In genomic region chr4:41541697-41542096, GRCh38 we compare ENCODE assay signal across 16 cellular contexts. TPM values are rescaled to one million over a fixed set of nuclear protein-coding genes. Genes with fewer than 3 reads are reported as not detected.
A peak's percentile ranks its signal among the peaks of the same experiment; 100 is the strongest.
DNase-seq lines count a peak whose midpoint lies in the region; ATAC-seq, FAIRE-seq and TF ChIP-seq lines count a peak whose summit lies in the region.
"Had no signal": no experiment of that assay in that cellular context is flagged by ENCODE, and none has a peak within 500 bp of the region (broad histone marks: within the 10 kb centered on the region; RNA-seq: fewer than 3 reads in every experiment).

No MANE protein-coding gene starts in this region.

- H3K4me1 ChIP-seq in H1 (replicated peaks in 1 of 4; ENCODE audit: control insufficient read depth in 3 of 4, insufficient read depth in 4 of 4, low read length in 3 of 4) = peaks cover 0 to 9% (median 0%) of the 10 kb centered on the region in 4 experiments; a peak in 1 of 7 replicates
- peaks cover 5 to 59% (median 39%) of the 10 kb centered on the region in 5 donors for H3K4me1 ChIP-seq in subcutaneous abdominal adipose tissue (ENCODE audit: control insufficient read depth in 5 of 5, insufficient read depth in 5 of 5, low read length in 5 of 5)
- no peaks in the 10 kb centered on the region for H3K4me1 ChIP-seq in A673 (ENCODE audit: insufficient read depth, low read length, poor library complexity, severe bottlenecking)
- H3K4me1 ChIP-seq: HAP-1 had no signal

- H3K27me3 Mint-ChIP-seq in natural killer cell (ENCODE audit: low read depth in 2 of 2) = no peaks in the 10 kb centered on the region

- no peak overlapping the region for H4K91ac ChIP-seq in H1 (replicated peaks; ENCODE audit: insufficient read length, low read length)

- in situ Hi-C loops in G401 (cut with HindIII; ENCODE audit: low sequenced_read_pairs) = no loop called here

- 0 out of 2 replicates have a peak overlapping the region, but pooled peaks have one; percentile 6 for H3K18ac ChIP-seq in H1 (ENCODE audit: extremely low read depth, low read length)

- H3K9me3 ChIP-seq in H1 (ENCODE audit: insufficient read depth in 2 of 2, low read depth in 1 of 2, low read length in 1 of 2) (no peaks in the 10 kb centered on the region), subcutaneous abdominal adipose tissue (ENCODE audit: control insufficient read depth in 5 of 5, low read length in 5 of 5) (no peaks in the 10 kb centered on the region), A673 (ENCODE audit: low read depth, low read length, poor library complexity, severe bottlenecking) (no peaks in the 10 kb centered on the region)
- H3K9me3 ChIP-seq: BLaER1 treated with 17β-estradiol and CSF1 and Interleukin-3, amounts not matched to agents 10 nM and 100 nM; HAP-1 had no signal

- H3K27ac Mint-ChIP-seq in natural killer cell = no peak overlapping the region
- H3K27ac Mint-ChIP-seq: activated T-cell treated with anti-CD3 and anti-CD28 coated beads, Interleukin-2, amount 50 U/mL, for 24 hours had no signal

- TF ChIP-seq CTCF in H1 (IDR thresholded peaks at IDR 0.05; ENCODE audit: control extremely low read depth in 1 of 3, insufficient read depth in 1 of 3, low read depth in 1 of 3, low read length in 3 of 3) (no peak), A673 (conservative IDR thresholded peaks at IDR 0.05; ENCODE audit: low read depth, low read length) (no peak), natural killer cell (IDR thresholded peaks at IDR 0.05) (no peak)

- no peak overlapping the region for H3K4ac ChIP-seq in H1 (replicated peaks; ENCODE audit: insufficient read length, low read depth, low read length)

- H2BK12ac ChIP-seq in H1 (ENCODE audit: low read depth, low read length) = no peak overlapping the region

- H3K56ac ChIP-seq in H1 (replicated peaks; ENCODE audit: insufficient read length, low read depth, low read length) = no peak overlapping the region

- peak overlapping the region; percentile 82 for H2AFZ ChIP-seq in H1 (ENCODE audit: low read length)

- CTCF ChIA-PET in H1 (lab: Charles Lee; ENCODE audit: partially characterized antibody) (interaction anchor here (0.6 to 1.5 kb wide), 4 partner anchors 9 to 183 kb away, joined by 3 to 4 read pairs (median 3); no protein-coding TSS in a partner anchor), A673 (lab: Charles Lee) (no interaction called here)

- H3K4me1 Mint-ChIP-seq in natural killer cell = no peaks in the 10 kb centered on the region

- H3K9ac ChIP-seq in H1 (replicated peaks in 1 of 4; ENCODE audit: extremely low read depth in 1 of 4, low read depth in 3 of 4, low read length in 3 of 4) = no peak overlapping the region
- no peak overlapping the region for H3K9ac ChIP-seq in subcutaneous abdominal adipose tissue (ENCODE audit: low read length in 5 of 5)
- H3K9ac ChIP-seq: BLaER1 treated with 17β-estradiol and CSF1 and Interleukin-3, amounts not matched to agents 10 nM and 100 nM had no signal

- no peak overlapping the region for H3K14ac ChIP-seq in H1 (ENCODE audit: insufficient read length)

- FAIRE-seq in H1 (lab: Jason Lieb, UNC) = peak; percentile 7

- H2AK5ac ChIP-seq in H1 (ENCODE audit: low read depth, low read length) = no peak overlapping the region

- H3K27ac ChIP-seq in H1 (ENCODE audit: low read depth, low read length) (no peak overlapping the region), subcutaneous abdominal adipose tissue (ENCODE audit: low read depth, low read length) (peak overlapping the region; percentile 49), A673 (ENCODE audit: low read depth, low read length, poor library complexity, severe bottlenecking) (no peak overlapping the region)
- H3K27ac ChIP-seq: BLaER1 treated with 17β-estradiol and CSF1 and Interleukin-3, amounts not matched to agents 10 nM and 100 nM had no signal

- no peak for TF ChIP-seq POLR2A in H1 (IDR thresholded peaks at IDR 0.05; ENCODE audit: control extremely low read depth in 1 of 2, low read depth in 2 of 2, low read length in 2 of 2)

- no peaks in the 10 kb centered on the region for H3K36me3 ChIP-seq in H1 (ENCODE audit: control insufficient read depth in 2 of 4, insufficient read depth in 4 of 4, low read length in 3 of 4)
- H3K36me3 ChIP-seq in subcutaneous abdominal adipose tissue (ENCODE audit: control insufficient read depth in 5 of 5, insufficient read depth in 5 of 5, low read length in 5 of 5) = no peaks in the 10 kb centered on the region
- H3K36me3 ChIP-seq in A673 (ENCODE audit: insufficient read depth, low read length, poor library complexity, severe bottlenecking) = no peaks in the 10 kb centered on the region
- H3K36me3 ChIP-seq: BLaER1 treated with 17β-estradiol and CSF1 and Interleukin-3, amounts not matched to agents 10 nM and 100 nM; HAP-1 had no signal

- H3K23me2 ChIP-seq in H1 (ENCODE audit: low read depth, low read length) = no peaks in the 10 kb centered on the region

- no peak overlapping the region for H2BK15ac ChIP-seq in H1 (ENCODE audit: low read length)

- no peak overlapping the region for H2BK20ac ChIP-seq in H1 (ENCODE audit: low read length)

- no peak overlapping the region; a peak in 1 of 4 replicates for H3K4me2 ChIP-seq in H1 (ENCODE audit: insufficient read depth in 1 of 2, low read depth in 2 of 2, low read length in 2 of 2)
- H3K4me2 ChIP-seq: BLaER1 treated with 17β-estradiol and CSF1 and Interleukin-3, amounts not matched to agents 10 nM and 100 nM had no signal

- TF ChIP-seq EP300 in H1 (IDR thresholded peaks at IDR 0.05; ENCODE audit: borderline replicate concordance in 1 of 2, low read depth in 2 of 2, low read length in 2 of 2) = no peak

- intact Hi-C loops in A673 (cut with micrococcal nuclease; ENCODE audit: unreplicated experiment) = no loop called here
- intact Hi-C loops in natural killer cell (cut with micrococcal nuclease) = no loop called here

- H2BK120ac ChIP-seq in H1 (replicated peaks; ENCODE audit: low read depth, low read length) = no peak overlapping the region

- no peak overlapping the region for H4K5ac ChIP-seq in H1 (ENCODE audit: insufficient read length, low read depth, low read length)

- H3K79me2 ChIP-seq in H1 (ENCODE audit: control insufficient read depth in 1 of 2, insufficient read depth in 2 of 2, low read length in 2 of 2) = no peaks in the 10 kb centered on the region

- ATAC-seq in natural killer cell (no peak), GM18520 (IDR thresholded peaks at IDR 0.05; ENCODE audit: unreplicated experiment) (no peak)
- ATAC-seq: PC-3 had no signal

- TF ChIP-seq RAD21 in H1 (IDR thresholded peaks at IDR 0.05 in 1 of 2, conservative IDR thresholded peaks at IDR 0.05 in 1 of 2; ENCODE audit: low read depth in 2 of 2, low read length in 2 of 2) = no peak

- no peaks in the 10 kb centered on the region for H3K36me3 Mint-ChIP-seq in natural killer cell

- H3K4me3 Mint-ChIP-seq in natural killer cell = no peak overlapping the region
- H3K4me3 Mint-ChIP-seq: activated T-cell treated with anti-CD3 and anti-CD28 coated beads, Interleukin-2, amount 50 U/mL, for 24 hours had no signal

- no peaks in the 10 kb centered on the region for H4K20me1 ChIP-seq in H1 (replicated peaks in 1 of 2; ENCODE audit: control insufficient read depth in 1 of 2, insufficient read depth in 2 of 2, low read length in 2 of 2)
- H4K20me1 ChIP-seq: BLaER1 treated with 17β-estradiol and CSF1 and Interleukin-3, amounts not matched to agents 10 nM and 100 nM had no signal

- H4K8ac ChIP-seq in H1 (ENCODE audit: extremely low read depth, insufficient read depth, low read length) = no peak overlapping the region

- no peak overlapping the region for H3K4me3 ChIP-seq in H1 (ENCODE audit: extremely low read depth in 1 of 4, insufficient read depth in 2 of 4, low read depth in 3 of 4, low read length in 4 of 4)
- peak overlapping the region in 2 of 5 donors; percentile 11 to 31 for H3K4me3 ChIP-seq in subcutaneous abdominal adipose tissue (ENCODE audit: low read depth in 1 of 5, low read length in 5 of 5)
- no peak overlapping the region for H3K4me3 ChIP-seq in A673 (ENCODE audit: low read depth, low read length, poor library complexity, severe bottlenecking)
- H3K4me3 ChIP-seq: BLaER1 treated with 17β-estradiol and CSF1 and Interleukin-3, amounts not matched to agents 10 nM and 100 nM; HAP-1 had no signal

- no peak overlapping the region for H3K23ac ChIP-seq in H1 (ENCODE audit: insufficient read length)

- no TSS peak for BruUV-seq in A673 (replicated peaks; lab: Mats Ljungman, UMichigan)

- DNase-seq in G401 (ENCODE audit: low spot score) (peak; percentile 42), H1 (ENCODE audit: low read depth in 1 of 2, low spot score in 2 of 2) (no peak), iris pigment epithelial cell (ENCODE audit: low read depth) (peak; percentile 61), SHP77 treated with DMSO at 0.1 percent for 48 hours (lab: John Stamatoyannopoulos, UW) (no peak), A673 (ENCODE audit: low spot score) (no peak), natural killer cell (no peak)
- DNase-seq: activated T-cell treated with anti-CD3 and anti-CD28 coated beads, Interleukin-2, amount 50 U/mL, for 24 hours; amniotic stem cell; head of caudate nucleus; NCI-H226; occipital lobe; PC-3 had no signal

- peaks cover 5 to 9% of the 10 kb centered on the region in 2 donors for H3K9me3 Mint-ChIP-seq in natural killer cell
- H3K9me3 Mint-ChIP-seq: activated T-cell treated with anti-CD3 and anti-CD28 coated beads, Interleukin-2, amount 50 U/mL, for 24 hours had no signal

- POLR2A ChIA-PET in H1 (lab: Charles Lee; ENCODE audit: partially characterized antibody) (interaction anchor here (0.8 kb wide), 1 partner anchor 18 kb away, joined by 3 read pairs; no protein-coding TSS in a partner anchor), A673 (lab: Charles Lee; ENCODE audit: low non-redundant PET) (no interaction called here)

- WGBS in H1 (ENCODE audit: extremely low coverage in 1 of 2, insufficient coverage in 1 of 2, insufficient read length in 1 of 2, insufficient replicate concordance in 2 of 2, low coverage in 1 of 2, low lambda C conversion rate in 2 of 2, missing lambda C conversion rate in 1 of 2), 2 experiments = 87% methylated on average over 7 of the region's 7 CpGs; no CpG with 5 or more reads in 1 of the 2 experiments

- no peaks in the 10 kb centered on the region for H3K79me1 ChIP-seq in H1 (ENCODE audit: low read depth, low read length)

- no peak overlapping the region for H2BK5ac ChIP-seq in H1 (ENCODE audit: low read depth, low read length)

- H3K27me3 ChIP-seq in H1 (replicated peaks in 1 of 4; ENCODE audit: control insufficient read depth in 3 of 4, extremely low read depth in 1 of 4, insufficient read depth in 3 of 4, low read length in 3 of 4) (no peaks in the 10 kb centered on the region), subcutaneous abdominal adipose tissue (ENCODE audit: control insufficient read depth in 5 of 5, insufficient read depth in 4 of 5, low read length in 5 of 5) (no peaks in the 10 kb centered on the region), A673 (replicated peaks; ENCODE audit: insufficient read depth, low read depth, low read length, poor library complexity) (peaks cover 52% of the 10 kb centered on the region)
- H3K27me3 ChIP-seq: BLaER1 treated with 17β-estradiol and CSF1 and Interleukin-3, amounts not matched to agents 10 nM and 100 nM had no signal

RNA-seq across cellular contexts. Expression of gene LIMCH1, which starts 3.7 kb away (rescaled TPM):
- not detected in 2 replicates for total RNA-seq in G401 (2014; rRNA removed; shearing (Covaris generic))
- total RNA-seq in H1 (2021; fragmentation: NEBNext Ultra II Directional; extraction: Animal tissue kit (Norgen Biotek cat#: 25700)) = 2.7 and 3.5 TPM in 2 replicates
- 2.0 and 3.0 TPM in 2 replicates for polyA plus RNA-seq in H1 (2011; rRNA removed)
- 2.6 TPM for polyA plus RNA-seq in H1 (2011; cell fraction: cytosol; rRNA removed)
- 11.8 TPM for polyA plus RNA-seq in H1 (2011; cell fraction: nucleus; rRNA removed)
- polyA plus RNA-seq in H1 (2012, experiment 1 of 2) = 2.3 to 3.8 TPM (median 3.1 TPM) in 4 replicates
- 0.21 TPM for polyA plus RNA-seq in H1 (2012, experiment 2 of 2)
- 1.5 TPM for polyA plus RNA-seq in H1 (2013, experiment 1 of 2)
- 2.1 TPM for polyA plus RNA-seq in H1 (2013, experiment 2 of 2)
- polyA minus RNA-seq in H1 (2011; rRNA and poly(A)+ RNA removed) = 8.3 and 10.2 TPM in 2 replicates
- polyA minus RNA-seq in H1 (2011; cell fraction: cytosol; rRNA and poly(A)+ RNA removed) = 1.4 TPM
- polyA minus RNA-seq in H1 (2011; cell fraction: nucleus; rRNA and poly(A)+ RNA removed) = 6.9 TPM
- total RNA-seq in A673 (2021) (4.0 and 4.2 TPM in 2 replicates), natural killer cell (under 1 TPM in 1 of 3 donors, not detected in 2; 0.05 TPM)

Comparison
In these comparisons a context has a peak if more than half of its experiments do, and no peak if none do; other contexts are left out.
1. DNase-seq: peak in G401 (single experiment) and iris pigment epithelial cell (single experiment); none in H1 (0 of 2), SHP77 treated with DMSO at 0.1 percent for 48 hours (single experiment), A673 (single experiment) and natural killer cell (single experiment).